Comparison of ENCODE assay signal across 1 cellular context in the genomic region with DNA sequence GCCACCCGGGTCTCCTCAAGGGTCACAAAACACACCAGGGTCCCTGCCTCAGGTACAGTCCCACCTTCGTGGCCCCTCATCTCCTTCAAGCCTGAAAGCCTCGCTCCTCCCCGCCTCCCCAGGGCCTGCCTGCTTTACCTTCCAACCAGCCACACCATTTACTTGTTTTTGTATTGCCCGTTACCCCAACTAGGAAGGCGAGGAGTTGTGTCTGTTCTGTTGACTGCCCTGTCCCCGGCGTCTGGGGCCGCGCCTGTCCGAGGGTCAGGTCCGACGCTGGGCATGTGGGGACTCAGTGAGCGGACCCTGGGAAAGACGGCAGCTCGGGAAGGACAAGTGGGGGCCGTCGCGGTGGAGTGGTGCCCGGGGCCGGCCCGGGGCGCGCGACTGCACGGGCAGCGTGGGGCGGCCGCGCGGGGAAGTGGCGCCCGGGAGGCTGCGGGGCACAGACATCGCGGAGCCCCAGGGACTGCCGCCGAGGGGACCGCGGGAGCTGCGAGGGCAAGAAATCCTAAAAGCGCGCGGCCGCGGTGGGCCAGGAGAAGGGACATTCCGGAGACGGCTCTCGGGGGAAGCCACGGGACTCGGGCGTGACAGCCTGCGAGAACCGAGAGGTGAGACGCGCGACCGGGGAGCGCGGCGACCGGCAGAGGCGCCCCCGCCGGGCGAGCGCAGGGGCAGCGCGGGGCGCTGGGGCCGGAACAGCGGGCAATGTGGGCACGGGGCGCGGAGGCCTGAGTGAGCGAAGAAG.
TF ChIP-seq lines count a peak whose summit lies in the region.

No MANE protein-coding gene starts in this region.

TF ChIP-seq in K562, 482 proteins besides CTCF, POLR2A, EP300 and RAD21 (continued from another document):
- TF ChIP-seq, protein P1, sequence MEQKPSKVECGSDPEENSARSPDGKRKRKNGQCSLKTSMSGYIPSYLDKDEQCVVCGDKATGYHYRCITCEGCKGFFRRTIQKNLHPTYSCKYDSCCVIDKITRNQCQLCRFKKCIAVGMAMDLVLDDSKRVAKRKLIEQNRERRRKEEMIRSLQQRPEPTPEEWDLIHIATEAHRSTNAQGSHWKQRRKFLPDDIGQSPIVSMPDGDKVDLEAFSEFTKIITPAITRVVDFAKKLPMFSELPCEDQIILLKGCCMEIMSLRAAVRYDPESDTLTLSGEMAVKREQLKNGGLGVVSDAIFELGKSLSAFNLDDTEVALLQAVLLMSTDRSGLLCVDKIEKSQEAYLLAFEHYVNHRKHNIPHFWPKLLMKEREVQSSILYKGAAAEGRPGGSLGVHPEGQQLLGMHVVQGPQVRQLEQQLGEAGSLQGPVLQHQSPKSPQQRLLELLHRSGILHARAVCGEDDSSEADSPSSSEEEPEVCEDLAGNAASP (IDR thresholded peaks at IDR 0.05) = no peak
- TF ChIP-seq DPF2 (IDR thresholded peaks at IDR 0.05) (no peak), ZNF778 (CRISPR knock-in tag; IDR thresholded peaks at IDR 0.05) (no peak), ZNF224 (CRISPR knock-in tag; IDR thresholded peaks at IDR 0.05) (no peak), TEAD2 (tag; IDR thresholded peaks at IDR 0.05) (no peak), HDAC6 (IDR thresholded peaks at IDR 0.05; ENCODE audit: low read depth, low read length) (no peak), SAFB (IDR thresholded peaks at IDR 0.05; ENCODE audit: borderline replicate concordance, low read depth, low read length) (peak; percentile 78), ZNF79 (CRISPR knock-in tag; IDR thresholded peaks at IDR 0.05; ENCODE audit: low read depth) (no peak), PHF20 (IDR thresholded peaks at IDR 0.05; ENCODE audit: partially characterized antibody) (no peak), FUS (optimal IDR thresholded peaks at IDR 0.05; ENCODE audit: low read depth, low read length) (peak; percentile 17), OTX1 (CRISPR knock-in tag; IDR thresholded peaks at IDR 0.05) (no peak), KDM4B (IDR thresholded peaks at IDR 0.05; ENCODE audit: borderline replicate concordance in 2 of 2, low read depth in 1 of 2) (no peak), ZNF696 (CRISPR knock-in tag; conservative IDR thresholded peaks at IDR 0.05) (no peak), C11orf30 (IDR thresholded peaks at IDR 0.05; ENCODE audit: low read depth) (no peak), POLR2B (IDR thresholded peaks at IDR 0.05; ENCODE audit: low read depth, partially characterized antibody) (no peak), ZNF583 (CRISPR knock-in tag; IDR thresholded peaks at IDR 0.05) (no peak), DNMT1 (IDR thresholded peaks at IDR 0.05) (no peak)
- TF ChIP-seq, protein P2, sequence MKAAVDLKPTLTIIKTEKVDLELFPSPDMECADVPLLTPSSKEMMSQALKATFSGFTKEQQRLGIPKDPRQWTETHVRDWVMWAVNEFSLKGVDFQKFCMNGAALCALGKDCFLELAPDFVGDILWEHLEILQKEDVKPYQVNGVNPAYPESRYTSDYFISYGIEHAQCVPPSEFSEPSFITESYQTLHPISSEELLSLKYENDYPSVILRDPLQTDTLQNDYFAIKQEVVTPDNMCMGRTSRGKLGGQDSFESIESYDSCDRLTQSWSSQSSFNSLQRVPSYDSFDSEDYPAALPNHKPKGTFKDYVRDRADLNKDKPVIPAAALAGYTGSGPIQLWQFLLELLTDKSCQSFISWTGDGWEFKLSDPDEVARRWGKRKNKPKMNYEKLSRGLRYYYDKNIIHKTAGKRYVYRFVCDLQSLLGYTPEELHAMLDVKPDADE (conservative IDR thresholded peaks at IDR 0.05; ENCODE audit: control insufficient read depth, low read depth, low read length) = 0 out of 2 replicates have a peak, but pooled peaks have one; percentile 21
- TF ChIP-seq, protein P3, sequence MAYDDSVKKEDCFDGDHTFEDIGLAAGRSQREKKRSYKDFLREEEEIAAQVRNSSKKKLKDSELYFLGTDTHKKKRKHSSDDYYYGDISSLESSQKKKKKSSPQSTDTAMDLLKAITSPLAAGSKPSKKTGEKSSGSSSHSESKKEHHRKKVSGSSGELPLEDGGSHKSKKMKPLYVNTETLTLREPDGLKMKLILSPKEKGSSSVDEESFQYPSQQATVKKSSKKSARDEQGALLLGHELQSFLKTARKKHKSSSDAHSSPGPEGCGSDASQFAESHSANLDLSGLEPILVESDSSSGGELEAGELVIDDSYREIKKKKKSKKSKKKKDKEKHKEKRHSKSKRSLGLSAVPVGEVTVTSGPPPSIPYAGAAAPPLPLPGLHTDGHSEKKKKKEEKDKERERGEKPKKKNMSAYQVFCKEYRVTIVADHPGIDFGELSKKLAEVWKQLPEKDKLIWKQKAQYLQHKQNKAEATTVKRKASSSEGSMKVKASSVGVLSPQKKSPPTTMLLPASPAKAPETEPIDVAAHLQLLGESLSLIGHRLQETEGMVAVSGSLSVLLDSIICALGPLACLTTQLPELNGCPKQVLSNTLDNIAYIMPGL (CRISPR knock-in tag; IDR thresholded peaks at IDR 0.05) = no peak
- TF ChIP-seq, protein P4, sequence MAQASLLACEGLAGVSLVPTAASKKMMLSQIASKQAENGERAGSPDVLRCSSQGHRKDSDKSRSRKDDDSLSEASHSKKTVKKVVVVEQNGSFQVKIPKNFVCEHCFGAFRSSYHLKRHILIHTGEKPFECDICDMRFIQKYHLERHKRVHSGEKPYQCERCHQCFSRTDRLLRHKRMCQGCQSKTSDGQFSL (CRISPR knock-in tag; IDR thresholded peaks at IDR 0.05) = no peak
- TF ChIP-seq, protein P4 (tag; IDR thresholded peaks at IDR 0.05) = no peak
- TF ChIP-seq, protein P5, sequence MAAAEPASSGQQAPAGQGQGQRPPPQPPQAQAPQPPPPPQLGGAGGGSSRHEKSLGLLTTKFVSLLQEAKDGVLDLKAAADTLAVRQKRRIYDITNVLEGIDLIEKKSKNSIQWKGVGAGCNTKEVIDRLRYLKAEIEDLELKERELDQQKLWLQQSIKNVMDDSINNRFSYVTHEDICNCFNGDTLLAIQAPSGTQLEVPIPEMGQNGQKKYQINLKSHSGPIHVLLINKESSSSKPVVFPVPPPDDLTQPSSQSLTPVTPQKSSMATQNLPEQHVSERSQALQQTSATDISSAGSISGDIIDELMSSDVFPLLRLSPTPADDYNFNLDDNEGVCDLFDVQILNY (CRISPR knock-in tag; IDR thresholded peaks at IDR 0.05) = no peak
- TF ChIP-seq, protein P6, sequence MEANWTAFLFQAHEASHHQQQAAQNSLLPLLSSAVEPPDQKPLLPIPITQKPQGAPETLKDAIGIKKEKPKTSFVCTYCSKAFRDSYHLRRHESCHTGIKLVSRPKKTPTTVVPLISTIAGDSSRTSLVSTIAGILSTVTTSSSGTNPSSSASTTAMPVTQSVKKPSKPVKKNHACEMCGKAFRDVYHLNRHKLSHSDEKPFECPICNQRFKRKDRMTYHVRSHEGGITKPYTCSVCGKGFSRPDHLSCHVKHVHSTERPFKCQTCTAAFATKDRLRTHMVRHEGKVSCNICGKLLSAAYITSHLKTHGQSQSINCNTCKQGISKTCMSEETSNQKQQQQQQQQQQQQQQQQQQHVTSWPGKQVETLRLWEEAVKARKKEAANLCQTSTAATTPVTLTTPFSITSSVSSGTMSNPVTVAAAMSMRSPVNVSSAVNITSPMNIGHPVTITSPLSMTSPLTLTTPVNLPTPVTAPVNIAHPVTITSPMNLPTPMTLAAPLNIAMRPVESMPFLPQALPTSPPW (CRISPR knock-in tag; IDR thresholded peaks at IDR 0.05) = no peak
